Comparison of ENCODE assay signal across 13 cellular contexts in the genomic region with DNA sequence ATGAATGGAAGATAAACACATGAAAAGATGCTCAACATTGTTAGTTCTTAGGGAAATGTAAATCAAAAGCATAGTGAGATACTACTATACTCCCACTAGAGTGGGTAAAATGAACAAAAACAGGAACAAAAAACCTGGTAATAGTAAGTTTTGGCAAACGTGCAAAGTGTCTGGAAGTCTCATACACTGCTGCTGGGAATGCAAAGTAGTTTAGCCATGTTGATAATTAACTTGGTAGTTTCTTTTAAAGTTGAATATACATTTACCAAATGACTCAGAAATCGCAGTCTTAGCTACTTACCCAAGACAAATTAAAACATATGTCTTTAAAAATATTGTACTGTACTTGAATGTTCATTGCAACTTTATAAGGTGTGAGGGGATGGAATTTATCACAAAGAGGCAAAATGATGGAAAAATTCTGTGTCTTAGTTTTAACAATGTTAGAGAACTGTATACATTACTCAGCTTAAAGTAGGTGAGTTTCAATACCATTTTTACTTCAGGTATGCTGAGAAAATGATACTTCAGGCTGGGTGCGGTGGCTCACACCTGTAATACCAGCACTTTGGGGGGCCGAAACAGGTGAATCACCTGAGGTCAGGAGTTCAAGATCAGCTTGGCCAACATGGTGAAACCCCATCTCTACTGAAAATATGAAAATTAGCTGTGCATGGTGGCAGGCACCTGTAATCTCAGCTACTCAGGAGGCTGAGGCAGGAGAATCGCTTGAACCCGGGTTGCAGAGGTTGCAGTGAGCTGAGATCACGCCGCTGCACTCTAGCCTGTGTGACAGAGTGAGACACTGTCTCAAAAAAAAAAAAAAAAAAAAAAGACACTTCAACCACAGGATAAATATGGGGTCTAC.
DNase-seq lines count a peak whose midpoint lies in the region; ATAC-seq and TF ChIP-seq lines count a peak whose summit lies in the region.
"Had no signal": no experiment of that assay in that cellular context is flagged by ENCODE, and none has a peak within 500 bp of the region (broad histone marks: within the 10 kb centered on the region; RNA-seq: fewer than 3 reads in every experiment).

No MANE protein-coding gene starts in this region.

- no peak overlapping the region for H3K27ac Mint-ChIP-seq in activated T-helper 2 cell treated with anti-CD3 and anti-CD28 coated beads, Interferon-gamma antibody, Interleukin-2, Interleukin-4, amounts not matched to agents 10 μg/mL and 5 μg/mL and 100 μg/mL, durations not matched to agents 14 hours and 24 hours and 36 hours
- H3K27ac Mint-ChIP-seq: H9 had no signal

- H3K9me3 Mint-ChIP-seq in activated T-helper 2 cell treated with anti-CD3 and anti-CD28 coated beads, Interferon-gamma antibody, Interleukin-2, Interleukin-4, amounts not matched to agents 10 μg/mL and 5 μg/mL and 100 μg/mL, durations not matched to agents 14 hours and 24 hours and 36 hours = no peaks in the 10 kb centered on the region

- no peak for TF ChIP-seq CTCF in testis (IDR thresholded peaks at IDR 0.05)

- peak; percentile 9 for DNase-seq in Karpas-422
- DNase-seq in activated T-helper 2 cell treated with anti-CD3 and anti-CD28 coated beads, Interferon-gamma antibody, Interleukin-2, Interleukin-4, amounts not matched to agents 10 μg/mL and 5 μg/mL and 100 μg/mL, durations not matched to agents 14 hours and 24 hours and 36 hours (ENCODE audit: low spot score) = no peak
- no peak for DNase-seq in cortex of kidney (lab: John Stamatoyannopoulos, UW)
- DNase-seq in testis = no peak
- no peak for DNase-seq in superior temporal gyrus (ENCODE audit: extremely low spot score)
- DNase-seq: brain microvascular endothelial cell, GF-D8, H9, midbrain, psoas muscle had no signal

- WGBS in testis, 2 donors = 83 to 86% methylated on average over 8 of the region's 8 CpGs

- H3K4me1 Mint-ChIP-seq in activated T-helper 2 cell treated with anti-CD3 and anti-CD28 coated beads, Interferon-gamma antibody, Interleukin-2, Interleukin-4, amounts not matched to agents 10 μg/mL and 5 μg/mL and 100 μg/mL, durations not matched to agents 14 hours and 24 hours and 36 hours (ENCODE audit: low read depth) = no peaks in the 10 kb centered on the region
- H3K4me1 Mint-ChIP-seq: H9 had no signal

- no peaks in the 10 kb centered on the region for H3K9me2 ChIP-seq in Karpas-422 (replicated peaks; ENCODE audit: insufficient read depth, low read length)

- no peak overlapping the region for H2AFZ ChIP-seq in Karpas-422 (ENCODE audit: low read length)

- no peak overlapping the region for H3K9ac ChIP-seq in Karpas-422 (ENCODE audit: low read length)

- H3K36me3 Mint-ChIP-seq in activated T-helper 2 cell treated with anti-CD3 and anti-CD28 coated beads, Interferon-gamma antibody, Interleukin-2, Interleukin-4, amounts not matched to agents 10 μg/mL and 5 μg/mL and 100 μg/mL, durations not matched to agents 14 hours and 24 hours and 36 hours (ENCODE audit: low read depth) = no peaks in the 10 kb centered on the region

- H3K4me1 ChIP-seq in Karpas-422 (ENCODE audit: low read length) (no peaks in the 10 kb centered on the region), testis (no peaks in the 10 kb centered on the region)
- H3K4me1 ChIP-seq: psoas muscle had no signal

- H3K4me2 ChIP-seq in Karpas-422 (ENCODE audit: low read depth, low read length, poor library complexity, severe bottlenecking) = no peak overlapping the region

- ATAC-seq in GM18861 (IDR thresholded peaks at IDR 0.05; ENCODE audit: unreplicated experiment) (peak; percentile 98), GM21515 (IDR thresholded peaks at IDR 0.05; ENCODE audit: unreplicated experiment) (peak; percentile 88), HG03039 (IDR thresholded peaks at IDR 0.05; ENCODE audit: unreplicated experiment) (peak; percentile 72)
- ATAC-seq: psoas muscle had no signal

- H3K4me3 ChIP-seq in Karpas-422 (ENCODE audit: low read length) (no peak overlapping the region), testis (no peak overlapping the region)
- H3K4me3 ChIP-seq: psoas muscle had no signal

- H3K36me3 ChIP-seq in Karpas-422 (ENCODE audit: insufficient read depth, low read length) (no peaks in the 10 kb centered on the region), testis (ENCODE audit: low read depth, missing control alignments) (no peaks in the 10 kb centered on the region)
- H3K36me3 ChIP-seq: brain microvascular endothelial cell had no signal

- no peaks in the 10 kb centered on the region for H4K20me1 ChIP-seq in Karpas-422 (ENCODE audit: insufficient read depth, low read depth, low read length)

- no peaks in the 10 kb centered on the region for H3K79me2 ChIP-seq in Karpas-422 (ENCODE audit: low read length)

- H3K27ac ChIP-seq in Karpas-422 (ENCODE audit: low read length) = no peak overlapping the region
- no peak overlapping the region for H3K27ac ChIP-seq in testis
- H3K27ac ChIP-seq: brain microvascular endothelial cell, psoas muscle had no signal

- H3K27me3 Mint-ChIP-seq in activated T-helper 2 cell treated with anti-CD3 and anti-CD28 coated beads, Interferon-gamma antibody, Interleukin-2, Interleukin-4, amounts not matched to agents 10 μg/mL and 5 μg/mL and 100 μg/mL, durations not matched to agents 14 hours and 24 hours and 36 hours (ENCODE audit: low read depth) = peaks cover 6% of the 10 kb centered on the region

- H3K27me3 ChIP-seq in Karpas-422 (ENCODE audit: low read length) (no peaks in the 10 kb centered on the region), testis (no peaks in the 10 kb centered on the region)
- H3K27me3 ChIP-seq: brain microvascular endothelial cell had no signal

- no peak for TF ChIP-seq POLR2A in testis (IDR thresholded peaks at IDR 0.05)

- intact Hi-C loops in activated T-helper 2 cell treated with anti-CD3 and anti-CD28 coated beads, Interferon-gamma antibody, Interleukin-2, Interleukin-4, amounts not matched to agents 10 μg/mL and 5 μg/mL and 100 μg/mL, durations not matched to agents 14 hours and 24 hours and 36 hours (cut with micrococcal nuclease) = no loop called here
- intact Hi-C loops in testis (cut with DNase I; ENCODE audit: low total_unique reads) = no loop called here

- H3K9me3 ChIP-seq in Karpas-422 (ENCODE audit: low read length) (no peaks in the 10 kb centered on the region), testis (no peaks in the 10 kb centered on the region)
- H3K9me3 ChIP-seq: psoas muscle had no signal

- H3K4me3 Mint-ChIP-seq in activated T-helper 2 cell treated with anti-CD3 and anti-CD28 coated beads, Interferon-gamma antibody, Interleukin-2, Interleukin-4, amounts not matched to agents 10 μg/mL and 5 μg/mL and 100 μg/mL, durations not matched to agents 14 hours and 24 hours and 36 hours (ENCODE audit: low read depth) = no peak overlapping the region
- H3K4me3 Mint-ChIP-seq: H9 had no signal
